Comparison of ENCODE assay signal across 2 cellular contexts in the genomic region with DNA sequence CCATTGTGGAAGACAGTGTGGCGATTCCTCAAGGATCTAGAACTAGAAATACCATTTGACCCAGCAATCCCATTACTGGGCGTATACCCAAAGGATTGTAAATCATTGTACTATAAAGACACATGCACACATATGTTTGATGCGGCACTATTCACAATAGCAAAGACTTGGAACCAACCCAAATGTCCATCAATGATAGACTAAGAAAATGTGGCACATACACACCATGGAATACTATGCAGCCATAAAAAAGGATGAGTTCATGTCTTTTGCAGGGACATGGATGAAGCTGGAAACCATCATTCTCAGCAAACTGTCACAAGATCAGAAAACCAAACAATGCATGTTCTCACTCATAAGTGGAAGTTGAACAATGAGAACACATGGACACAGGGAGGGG. TPM values are rescaled to one million over a fixed set of nuclear protein-coding genes. Genes with fewer than 3 reads are reported as not detected.
DNase-seq lines count a peak whose midpoint lies in the region; ATAC-seq, FAIRE-seq and TF ChIP-seq lines count a peak whose summit lies in the region.
"Not testable (repeated sequence)": the region's sequence is repeated elsewhere in the genome, so short reads cannot be mapped to it uniquely, and the experiment has no call there.

No MANE protein-coding gene starts in this region.

- H3K4me2 ChIP-seq in K562 (ENCODE audit: insufficient read depth, low read length): not testable (repeated sequence)

- TF ChIP-seq POLR2A in K562 (conservative IDR thresholded peaks at IDR 0.05): not testable (repeated sequence)

- DNase-seq in K562 (ENCODE audit: extremely low read depth in 1 of 4, low spot score in 3 of 4): not testable (repeated sequence)

- not testable (repeated sequence) for H3K4me3 ChIP-seq in HEK293 (ENCODE audit: low read depth, low read length); K562

- TF ChIP-seq RAD21 in K562 (CRISPR knock-in tag; conservative IDR thresholded peaks at IDR 0.05 in 1 of 2, IDR thresholded peaks at IDR 0.05 in 1 of 2): not testable (repeated sequence)

- not testable (repeated sequence) for TF ChIP-seq CTCF in HEK293 (tag by site-specific recombination; IDR thresholded peaks at IDR 0.05); K562 (IDR thresholded peaks at IDR 0.05 in 2 of 3, conservative IDR thresholded peaks at IDR 0.05 in 1 of 3; ENCODE audit: insufficient read depth in 2 of 3, low read depth in 1 of 3, low read length in 3 of 3)

- ATAC-seq in K562: not testable (repeated sequence)

- not testable (repeated sequence) for H3K27ac ChIP-seq in HEK293 (ENCODE audit: extremely low read depth, low read depth, low read length); K562 (ENCODE audit: extremely low read depth, low read depth, low read length)

- POLR2A ChIA-PET in HEK293 (lab: Yijun Ruan, JAX); K562 (lab: Yijun Ruan, JAX): not testable (repeated sequence)

- TF ChIP-seq EP300 in K562 (IDR thresholded peaks at IDR 0.05; ENCODE audit: low read length): not testable (repeated sequence)

- intact Hi-C loops in K562 (cut with micrococcal nuclease): not testable (repeated sequence)

- not testable (repeated sequence) for H4K20me1 ChIP-seq in K562 (replicated peaks; ENCODE audit: control insufficient read depth, insufficient read depth, low read length)

- BruUV-seq in K562 (replicated peaks; lab: Mats Ljungman, UMichigan): not testable (repeated sequence)

- WGBS in K562 (ENCODE audit: insufficient coverage, low coverage, missing lambda C conversion rate): 67% methylated on average over 3 of the region's 3 CpGs

- not testable (repeated sequence) for H3K9me1 ChIP-seq in K562 (ENCODE audit: control insufficient read depth, insufficient read depth, low read length)

- in situ Hi-C loops in K562 (cut with MboI): not testable (repeated sequence)

- not testable (repeated sequence) for H3K36me3 ChIP-seq in HEK293 (ENCODE audit: control insufficient read depth in 2 of 2, insufficient read depth in 1 of 2, low read length in 2 of 2); K562 (ENCODE audit: control insufficient read depth, insufficient read depth, low read length)

- CTCF ChIA-PET in HEK293 (lab: Yijun Ruan, JAX): interaction anchor here (0.8 kb wide), 1 partner anchor 421 kb away, joined by 3 read pairs; no protein-coding TSS in a partner anchor
- CTCF ChIA-PET in K562 (lab: Yijun Ruan, JAX; ENCODE audit: low intra/inter-chr PET ratio): not testable (repeated sequence)

- H3K9me3 ChIP-seq in HEK293 (ENCODE audit: control insufficient read depth, insufficient read depth, low read depth, low read length); K562 (replicated peaks; ENCODE audit: control insufficient read depth, insufficient read depth, low read depth, low read length): not testable (repeated sequence)

- H3K27me3 ChIP-seq in K562 (ENCODE audit: control insufficient read depth in 2 of 2, insufficient read depth in 2 of 2, low read length in 2 of 2): not testable (repeated sequence)

- H3K9ac ChIP-seq in K562 (ENCODE audit: insufficient read depth in 1 of 2, low read depth in 2 of 2, low read length in 2 of 2): not testable (repeated sequence)

- not testable (repeated sequence) for H3K4me1 ChIP-seq in HEK293 (ENCODE audit: control insufficient read depth, insufficient read depth, low read length); K562 (replicated peaks in 1 of 2; ENCODE audit: control insufficient read depth in 2 of 2, insufficient read depth in 2 of 2, low read length in 2 of 2)

- H3K79me2 ChIP-seq in K562 (ENCODE audit: control insufficient read depth, insufficient read depth, low read length): not testable (repeated sequence)

- not testable (repeated sequence) for FAIRE-seq in K562 (lab: Jason Lieb, UNC)

- not testable (repeated sequence) for H2AFZ ChIP-seq in K562 (ENCODE audit: low read depth, low read length)

TF ChIP-seq in HEK293, 187 proteins besides CTCF, POLR2A, EP300 and RAD21:
- peak; percentile 56; the same call in 1 of the 2 replicates for TF ChIP-seq ZNF146 (tag by site-specific recombination; IDR thresholded peaks at IDR 0.05)
TF ChIP-seq in HEK293: peak in this region for 1; not testable (repeated sequence) for 186.

TF ChIP-seq in K562, 482 proteins besides CTCF, POLR2A, EP300 and RAD21:
- TF ChIP-seq RBM25 (IDR thresholded peaks at IDR 0.05; ENCODE audit: low read depth, low read length, severe bottlenecking) (peak; percentile 30), KDM1A (IDR thresholded peaks at IDR 0.05) (0 out of 4 replicates have a peak, but pooled peaks of 1 of the 2 experiments have one; percentile 18), BCOR (IDR thresholded peaks at IDR 0.05) (peak; percentile 25; the same call in 1 of the 2 replicates), ZNF146 (CRISPR knock-in tag; IDR thresholded peaks at IDR 0.05; ENCODE audit: unreplicated experiment) (peak; percentile 74)

RNA-seq across cellular contexts. Expression of gene GAN, which starts 30.4 kb away (rescaled TPM):
- total RNA-seq in K562 (2011; cell fraction: chromatin; rRNA removed; ENCODE audit: low replicate concordance): 14.1 and 27.3 TPM in 2 replicates
- total RNA-seq in K562 (2011; cell fraction: nucleolus; rRNA removed): 7.5 and 10.0 TPM in 2 replicates
- 14.9 and 22.9 TPM in 2 replicates for total RNA-seq in K562 (2011; cell fraction: nucleoplasm; rRNA removed)
- total RNA-seq in K562 (2014; rRNA removed) (5.2 and 6.4 TPM in 2 replicates), K562 (2014; rRNA removed; fragmentation: Illumina TruSeq; extraction: Trizol) (10.8 and 13.0 TPM in 2 replicates), K562 (2015; rRNA removed; fragmentation: Illumina TruSeq; extraction: Trizol) (9.7 and 10.3 TPM in 2 replicates), K562 (2021) (14.2 and 15.1 TPM in 2 replicates)
- polyA plus RNA-seq in K562 (2011; rRNA removed) (6.2 and 6.8 TPM in 2 replicates), K562 (2014; fragmentation: Illumina TruSeq; extraction: Trizol) (2.3 and 2.5 TPM in 2 replicates), K562 (2014; fragmentation: Nextera tagmentation; extraction: Ambion mirVana) (1 to 10 TPM in 1 of 2 experiments, under 1 TPM in 1; 0.83 to 2.1 TPM), K562 (2014; rRNA removed) (3.3 and 3.5 TPM in 2 replicates)
- polyA plus RNA-seq in K562 (2011; cell fraction: cytosol; rRNA removed): 2.5 and 4.0 TPM in 2 replicates
- polyA plus RNA-seq in K562 (2011; cell fraction: nucleus; rRNA removed): 5.1 and 6.8 TPM in 2 replicates
- 1.7 and 2.0 TPM in 2 replicates for polyA plus RNA-seq in K562 (2012)
- 33.1 and 33.6 TPM in 2 replicates for polyA minus RNA-seq in K562 (2011; rRNA and poly(A)+ RNA removed)
- polyA minus RNA-seq in K562 (2011; cell fraction: cytosol; rRNA and poly(A)+ RNA removed): 12.4 and 18.1 TPM in 2 replicates
- polyA minus RNA-seq in K562 (2011; cell fraction: nucleus; rRNA and poly(A)+ RNA removed): 8.2 and 16.6 TPM in 2 replicates
